8 cellular contexts compared by ENCODE assay signal in the genomic region with DNA sequence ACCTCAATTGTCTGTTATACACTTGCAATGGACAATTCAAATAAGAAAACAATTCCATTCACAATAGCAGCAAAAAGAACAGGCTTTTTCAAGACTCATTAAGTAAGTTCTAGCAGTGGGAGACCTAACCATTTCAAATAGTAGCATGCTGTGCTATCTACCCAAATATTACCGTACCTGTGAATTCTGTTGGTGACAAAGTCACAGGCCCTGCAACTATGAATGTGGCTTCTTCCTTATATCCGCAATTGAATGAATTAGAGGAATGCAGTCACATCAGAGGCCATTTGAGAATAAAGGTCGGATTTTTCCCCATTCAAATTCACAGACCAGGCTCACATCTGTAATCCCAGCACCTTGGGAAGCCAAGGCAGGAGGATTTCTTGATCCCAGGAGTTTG. TPM values are rescaled to one million over a fixed set of nuclear protein-coding genes. Genes with fewer than 3 reads are reported as not detected.
DNase-seq lines count a peak whose midpoint lies in the region; ATAC-seq, FAIRE-seq and TF ChIP-seq lines count a peak whose summit lies in the region.

No MANE protein-coding gene starts in this region.

- peaks cover 4 to 7% of the 10 kb centered on the region in 2 donors for H3K4me1 ChIP-seq in ascending aorta

- H3K27me3 ChIP-seq in BJ (ENCODE audit: control insufficient read depth, insufficient read depth, low read length), result no peaks in the 10 kb centered on the region
- H3K27me3 ChIP-seq in ascending aorta, result no peaks in the 10 kb centered on the region

- peaks cover 29 to 43% of the 10 kb centered on the region in 2 donors for H3K4me1 Mint-ChIP-seq in natural killer cell

- no peaks in the 10 kb centered on the region for H3K36me3 Mint-ChIP-seq in natural killer cell

- ATAC-seq in natural killer cell, result no peak
- no peak for ATAC-seq in HG03565 (IDR thresholded peaks at IDR 0.05; ENCODE audit: unreplicated experiment)
- ATAC-seq in GM18519 (IDR thresholded peaks at IDR 0.05; ENCODE audit: low FRiP score, unreplicated experiment), result no peak

- TF ChIP-seq POLR2A in H54 (IDR thresholded peaks at IDR 0.05; ENCODE audit: low read depth, low read length), result no peak

- DNase-seq in BJ (ENCODE audit: low read depth) (no peak), HFF-Myc (ENCODE audit: extremely low read depth, low read depth) (no peak), ascending aorta (ENCODE audit: low spot score in 2 of 2) (no peak), natural killer cell (no peak), H54 (ENCODE audit: insufficient read length, low spot score) (no peak), HuH-7.5 (ENCODE audit: low spot score) (no peak)

- CTCF ChIA-PET in BJ (lab: Yijun Ruan, JAX), result interaction anchor here (0.6 kb wide), 1 partner anchor 42 kb away, joined by 3 read pairs; no protein-coding TSS in a partner anchor

- H3K4me3 Mint-ChIP-seq in natural killer cell, result peak overlapping the region; percentile 87

- intact Hi-C loops in ascending aorta (cut with DNase I), result loop anchor here (2.0 to 10.0 kb wide), 2 partner anchors 13 to 269 kb away; a partner anchor contains a TSS
- intact Hi-C loops in natural killer cell (cut with micrococcal nuclease), result no loop called here

- H3K27me3 Mint-ChIP-seq in natural killer cell (ENCODE audit: low read depth in 2 of 2), result no peaks in the 10 kb centered on the region

- POLR2A ChIA-PET in BJ (lab: Charles Lee), result no interaction called here

- no peaks in the 10 kb centered on the region for H3K9me3 ChIP-seq in ascending aorta

- TF ChIP-seq CTCF in BJ (IDR thresholded peaks at IDR 0.05; ENCODE audit: insufficient read depth, low read depth, low read length), result no peak
- TF ChIP-seq CTCF in HFF-Myc (IDR thresholded peaks at IDR 0.05; ENCODE audit: low read depth, low read length, missing control alignments), result no peak
- no peak for TF ChIP-seq CTCF in ascending aorta (IDR thresholded peaks at IDR 0.05)
- no peak for TF ChIP-seq CTCF in natural killer cell (IDR thresholded peaks at IDR 0.05)

- no peak for FAIRE-seq in H54 (lab: Jason Lieb, UNC)

- peaks cover 10% of the 10 kb centered on the region for H3K36me3 ChIP-seq in BJ (ENCODE audit: control insufficient read depth, insufficient read depth, low read length)
- no peaks in the 10 kb centered on the region for H3K36me3 ChIP-seq in ascending aorta

- no peaks in the 10 kb centered on the region for H3K9me3 Mint-ChIP-seq in natural killer cell

- H3K4me3 ChIP-seq in BJ (ENCODE audit: low read depth, low read length), result peak overlapping the region; percentile 62; the same call in 1 of the 2 replicates
- peak overlapping the region; percentile 48 for H3K4me3 ChIP-seq in HFF-Myc (replicated peaks; ENCODE audit: low read depth, low read length)
- peak overlapping the region; percentile 79 to 95 for H3K4me3 ChIP-seq in ascending aorta

- H3K27ac ChIP-seq in ascending aorta, result peak overlapping the region; percentile 58 to 88

- H3K27ac Mint-ChIP-seq in natural killer cell, result peak overlapping the region in 1 of 2 donors; percentile 76

RNA-seq across cellular contexts. Expression of a gene that starts 0.8 kb away (rescaled TPM):
- polyA plus RNA-seq in BJ (2011; rRNA removed), result 227 and 290 TPM in 2 replicates
- 83.9 and 109 TPM in 2 replicates for polyA minus RNA-seq in BJ (2011; rRNA and poly(A)+ RNA removed)
- total RNA-seq in ascending aorta, result 66.0 TPM
- total RNA-seq in natural killer cell, result 10 to 100 TPM; 10.7 to 27.4 (median 25.4) TPM

RNA-seq across cellular contexts. Expression of a gene that starts 5.5 kb away (rescaled TPM):
- 14.7 and 23.6 TPM in 2 replicates for polyA plus RNA-seq in BJ (2011; rRNA removed)
- 8.3 and 11.2 TPM in 2 replicates for polyA minus RNA-seq in BJ (2011; rRNA and poly(A)+ RNA removed)
- total RNA-seq in ascending aorta (44.0 TPM), natural killer cell (10 to 100 TPM in 2 of 3 donors, 1 to 10 TPM in 1; 9.5 to 13.0 (median 12.9) TPM)

RNA-seq across cellular contexts. Expression of a gene that starts 14.4 kb away (rescaled TPM):
- 65.2 and 131 TPM in 2 replicates for polyA plus RNA-seq in BJ (2011; rRNA removed)
- polyA minus RNA-seq in BJ (2011; rRNA and poly(A)+ RNA removed), result 75.0 and 127 TPM in 2 replicates
- total RNA-seq in ascending aorta, result 47.6 TPM
- total RNA-seq in natural killer cell, result 10 to 100 TPM; 48.0 to 66.7 (median 54.2) TPM

RNA-seq across cellular contexts. Expression of a gene that starts 25.9 kb away (rescaled TPM):
- 143 and 188 TPM in 2 replicates for polyA plus RNA-seq in BJ (2011; rRNA removed)
- 22.3 and 33.3 TPM in 2 replicates for polyA minus RNA-seq in BJ (2011; rRNA and poly(A)+ RNA removed)
- total RNA-seq in ascending aorta (47.8 TPM), natural killer cell (10 to 100 TPM; 33.9 to 38.9 (median 37.5) TPM)

RNA-seq across cellular contexts. Expression of a gene that starts 29.2 kb away (rescaled TPM):
- 8.6 and 13.3 TPM in 2 replicates for polyA plus RNA-seq in BJ (2011; rRNA removed)
- polyA minus RNA-seq in BJ (2011; rRNA and poly(A)+ RNA removed), result 9.6 and 12.4 TPM in 2 replicates
- total RNA-seq in ascending aorta (47.0 TPM), natural killer cell (10 to 100 TPM; 51.0 to 61.2 (median 55.3) TPM)
